1 cellular context compared by ENCODE assay signal in genomic region chr15:77900331-77900963, GRCh38.
TF ChIP-seq lines count a peak whose summit lies in the region.

No MANE protein-coding gene starts in this region.

TF ChIP-seq in GM12878, 131 proteins besides CTCF, POLR2A, EP300 and RAD21:
- TF ChIP-seq NBN (IDR thresholded peaks at IDR 0.05) (0 out of 2 replicates have a peak, but pooled peaks have one; percentile 47), BHLHE40 (IDR thresholded peaks at IDR 0.05; ENCODE audit: borderline replicate concordance in 1 of 2, low read depth in 2 of 2, low read length in 1 of 2) (peak in 1 of 2 experiments; percentile 77; a peak in 2 of 4 replicates), RAD51 (IDR thresholded peaks at IDR 0.05) (peak; percentile 69), MLLT1 (IDR thresholded peaks at IDR 0.05) (peak; percentile 86), SMC3 (IDR thresholded peaks at IDR 0.05; ENCODE audit: borderline replicate concordance, low read length) (peak; percentile 18; the same call in 1 of the 2 replicates)
